Comparison of ENCODE assay signal across 29 cellular contexts in genomic region chr12:121260091-121260490, GRCh38.
"Had no signal": no experiment of that assay in that cellular context is flagged by ENCODE, and none has a peak within 500 bp of the region (broad histone marks: within the 10 kb centered on the region; RNA-seq: fewer than 3 reads in every experiment).

No MANE protein-coding gene starts in this region.

- DNase-seq: effector CD8-positive, alpha-beta T cell; foreskin keratinocyte; glutamatergic neuron; hypothalamus; immature natural killer cell; islet precursor cell; mesenchymal stem cell; mucosa of descending colon; naive B cell; nucleus accumbens; stimulated activated CD4-positive, alpha-beta T cell treated with anti-CD3 and anti-CD28 coated beads, Interleukin-12 subunit alpha, Interleukin-12 subunit beta, amount 100 ng/mL, for 4 hours; stimulated activated CD4-positive, alpha-beta T cell treated with anti-CD3 and anti-CD28 coated beads, Interleukin-1b, Interleukin-23, amount 100 ng/mL, for 48 hours; stimulated activated CD4-positive, alpha-beta T cell treated with anti-CD3 and anti-CD28 coated beads, Interleukin-4, amount 100 ng/mL, for 1 hour; stimulated activated CD8-positive, alpha-beta memory T cell treated with anti-CD3 and anti-CD28 coated beads, Interleukin-4, amount 100 ng/mL, for 48 hours; stimulated activated naive CD4-positive, alpha-beta T cell treated with Interleukin-2 at 50 U/mL for 16 hours; stomach; upper lobe of left lung had no signal

- ATAC-seq: foreskin keratinocyte; mucosa of descending colon; natural killer cell treated with Interleukin-12 subunit alpha and Interleukin-12 subunit beta and Interleukin-15 and Interleukin-18, amount 100 ng/mL, for 72 hours; sciatic nerve had no signal

- H3K9me3 ChIP-seq: esophagus muscularis mucosa, mucosa of descending colon, prostate gland, right atrium auricular region, stomach, tibial nerve, upper lobe of left lung had no signal

- H3K36me3 ChIP-seq: neural progenitor cell had no signal

- H3K4me1 ChIP-seq: esophagus muscularis mucosa, foreskin keratinocyte, neural progenitor cell, prostate gland, right atrium auricular region, stomach, tibial nerve, upper lobe of left lung had no signal

- H3K27me3 ChIP-seq: esophagus muscularis mucosa, foreskin keratinocyte, neural progenitor cell, right atrium auricular region, stomach, tibial nerve, upper lobe of left lung had no signal

- FAIRE-seq: colon, endothelial cell of umbilical vein, urothelium cell line had no signal

- H3K27ac ChIP-seq: esophagus muscularis mucosa, foreskin keratinocyte, neural progenitor cell, prostate gland, right atrium auricular region, stomach, tibial nerve, upper lobe of left lung had no signal

- H3K4me3 ChIP-seq: esophagus muscularis mucosa, lung, mucosa of descending colon, neural progenitor cell, prostate gland, right atrium auricular region, smooth muscle cell, stomach, tibial nerve, upper lobe of left lung had no signal

- H3K9ac ChIP-seq: neural progenitor cell had no signal
